ENCODE assay signal across 8 cellular contexts in the genomic region with DNA sequence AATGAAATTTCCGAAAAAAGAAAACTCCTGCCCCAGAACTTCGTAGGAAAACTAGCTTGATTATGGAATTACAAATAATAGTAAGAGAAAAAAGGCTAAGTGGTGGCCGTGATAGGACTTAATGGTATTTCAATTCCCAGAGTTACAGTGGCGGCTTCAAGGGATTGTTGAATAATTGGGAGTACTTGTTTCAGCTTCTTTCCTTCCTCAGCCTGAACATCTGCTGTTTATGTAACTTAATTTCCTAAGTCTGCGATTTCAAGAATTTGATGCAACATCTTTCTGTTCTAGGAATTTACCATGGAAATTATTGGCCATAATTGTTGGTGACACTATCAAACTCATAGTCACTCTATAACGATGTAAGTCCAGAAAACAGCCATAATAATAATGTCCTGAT. TPM values are rescaled to one million over a fixed set of nuclear protein-coding genes. Genes with fewer than 3 reads are reported as not detected.
DNase-seq lines count a peak whose midpoint lies in the region; ATAC-seq, FAIRE-seq and TF ChIP-seq lines count a peak whose summit lies in the region.

No MANE protein-coding gene starts in this region.

- H3K9me3 ChIP-seq in PC-9 (ENCODE audit: insufficient read depth, low read depth): no peaks in the 10 kb centered on the region
- no peaks in the 10 kb centered on the region for H3K9me3 ChIP-seq in esophagus (ENCODE audit: control insufficient read depth in 2 of 2, insufficient read depth in 1 of 2, low read depth in 1 of 2, low read length in 1 of 2)
- no peaks in the 10 kb centered on the region for H3K9me3 ChIP-seq in pancreas

- CTCF ChIA-PET in PC-9 (lab: Charles Lee): no interaction called here

- TF ChIP-seq CTCF in PC-9 (conservative IDR thresholded peaks at IDR 0.05): no peak
- TF ChIP-seq CTCF in pancreas (IDR thresholded peaks at IDR 0.05): no peak

- WGBS in esophagus, 2 donors: 10 to 15% methylated on average over 6 of the region's 6 CpGs
- 11 to 15% methylated on average over 6 of the region's 6 CpGs for WGBS in pancreas, 2 donors

- DNase-seq in EL (peak; percentile 23), PC-9 (no peak), pancreas (no peak), posterior cingulate gyrus (no peak), MV-4-11 (lab: John Stamatoyannopoulos, UW) (no peak), NCI-H2107 treated with DMSO at 0.1 percent for 48 hours (lab: John Stamatoyannopoulos, UW; ENCODE audit: unreplicated experiment) (no peak)

- no peaks in the 10 kb centered on the region for H3F3A ChIP-seq in PC-9 (ENCODE audit: insufficient read depth, low read depth)

- peak overlapping the region; percentile 90 for H3K4me2 ChIP-seq in PC-9

- H3K36me3 ChIP-seq in PC-9 (ENCODE audit: low read depth) (0 out of 2 replicates have a peak, but pooled peaks cover 3% of the 10 kb centered on the region), esophagus (ENCODE audit: control insufficient read depth in 2 of 2, insufficient read depth in 2 of 2, low read length in 1 of 2) (no peaks in the 10 kb centered on the region), pancreas (no peaks in the 10 kb centered on the region)

- no peaks in the 10 kb centered on the region for H3K9me2 ChIP-seq in PC-9 (ENCODE audit: insufficient read depth)

- H3K4me1 ChIP-seq in PC-9 (replicated peaks; ENCODE audit: insufficient read depth) (peaks cover 11% of the 10 kb centered on the region), esophagus (ENCODE audit: control insufficient read depth in 2 of 2, insufficient read depth in 2 of 2, low read length in 1 of 2) (peaks cover 0 to 3% of the 10 kb centered on the region in 2 donors), pancreas (peaks cover 6 to 29% (median 13%) of the 10 kb centered on the region in 3 donors)

- POLR2A ChIA-PET in PC-9 (lab: Charles Lee; ENCODE audit: unreplicated experiment): interaction anchor here (0.6 to 0.7 kb wide), 5 partner anchors 29 to 1965 kb away, joined by 3 to 8 read pairs (median 6); no protein-coding TSS in a partner anchor

- H3K27me3 ChIP-seq in PC-9 (ENCODE audit: insufficient read depth, low read depth) (no peaks in the 10 kb centered on the region), esophagus (ENCODE audit: control insufficient read depth in 1 of 2, insufficient read depth in 2 of 2, low read length in 2 of 2) (no peaks in the 10 kb centered on the region), pancreas (no peaks in the 10 kb centered on the region)

- H3K79me2 ChIP-seq in PC-9 (ENCODE audit: low read depth): peaks cover 54% of the 10 kb centered on the region

- H3K27ac ChIP-seq in PC-9 (peak overlapping the region; percentile 83), esophagus (ENCODE audit: low read depth in 2 of 2, low read length in 1 of 2) (peak overlapping the region in 1 of 2 donors; percentile 99), pancreas (peak overlapping the region; percentile 96 to 99 (median 98))

- peak overlapping the region; percentile 91 for H3K4me3 ChIP-seq in PC-9
- H3K4me3 ChIP-seq in esophagus (ENCODE audit: low read depth in 1 of 2, low read length in 2 of 2): peak overlapping the region; percentile 77 to 98
- H3K4me3 ChIP-seq in pancreas: peak overlapping the region; percentile 67 to 91 (median 82)

- ATAC-seq in pancreas: no peak
- no peak for ATAC-seq in HG03039 (IDR thresholded peaks at IDR 0.05; ENCODE audit: unreplicated experiment)

- intact Hi-C loops in PC-9 (cut with micrococcal nuclease; ENCODE audit: unreplicated experiment): loop anchor here (5.0 kb wide), 1 partner anchor 76 kb away; the partner anchor contains the start of gene PPM1D
- intact Hi-C loops in pancreas (cut with DNase I): no loop called here
- intact Hi-C loops in posterior cingulate gyrus (cut with DNase I): loop anchor here (5.0 kb wide), 1 partner anchor 46 kb away; no protein-coding TSS in a partner anchor

- no peak for FAIRE-seq in pancreas (lab: Jason Lieb, UNC)

- BruUV-seq in PC-9 (replicated peaks; lab: Mats Ljungman, UMichigan): TSS peak; percentile 88

- peak overlapping the region; percentile 85 for H2AFZ ChIP-seq in PC-9

- peaks cover 21% of the 10 kb centered on the region for H4K20me1 ChIP-seq in PC-9 (ENCODE audit: insufficient read depth)

RNA-seq across cellular contexts. Expression of gene APPBP2, which starts 0.7 kb away (rescaled TPM):
- total RNA-seq in PC-9 (2021): 27.5 and 32.5 TPM in 2 replicates
- 1 to 10 TPM; 4.4 to 5.3 TPM for polyA plus RNA-seq in esophagus
- 10 to 100 TPM; 16.9 to 29.6 (median 19.0) TPM for total RNA-seq in pancreas
- polyA plus RNA-seq in pancreas: 1 to 10 TPM; 4.0 to 7.2 TPM

Comparison
In these comparisons a context has a peak if more than half of its experiments do, and no peak if none do; other contexts are left out.
1. intact Hi-C loops: an anchor here in PC-9 (5.0 kb wide) and posterior cingulate gyrus (5.0 kb wide); none called in pancreas.